9 cellular contexts compared by ENCODE assay signal in the genomic region with DNA sequence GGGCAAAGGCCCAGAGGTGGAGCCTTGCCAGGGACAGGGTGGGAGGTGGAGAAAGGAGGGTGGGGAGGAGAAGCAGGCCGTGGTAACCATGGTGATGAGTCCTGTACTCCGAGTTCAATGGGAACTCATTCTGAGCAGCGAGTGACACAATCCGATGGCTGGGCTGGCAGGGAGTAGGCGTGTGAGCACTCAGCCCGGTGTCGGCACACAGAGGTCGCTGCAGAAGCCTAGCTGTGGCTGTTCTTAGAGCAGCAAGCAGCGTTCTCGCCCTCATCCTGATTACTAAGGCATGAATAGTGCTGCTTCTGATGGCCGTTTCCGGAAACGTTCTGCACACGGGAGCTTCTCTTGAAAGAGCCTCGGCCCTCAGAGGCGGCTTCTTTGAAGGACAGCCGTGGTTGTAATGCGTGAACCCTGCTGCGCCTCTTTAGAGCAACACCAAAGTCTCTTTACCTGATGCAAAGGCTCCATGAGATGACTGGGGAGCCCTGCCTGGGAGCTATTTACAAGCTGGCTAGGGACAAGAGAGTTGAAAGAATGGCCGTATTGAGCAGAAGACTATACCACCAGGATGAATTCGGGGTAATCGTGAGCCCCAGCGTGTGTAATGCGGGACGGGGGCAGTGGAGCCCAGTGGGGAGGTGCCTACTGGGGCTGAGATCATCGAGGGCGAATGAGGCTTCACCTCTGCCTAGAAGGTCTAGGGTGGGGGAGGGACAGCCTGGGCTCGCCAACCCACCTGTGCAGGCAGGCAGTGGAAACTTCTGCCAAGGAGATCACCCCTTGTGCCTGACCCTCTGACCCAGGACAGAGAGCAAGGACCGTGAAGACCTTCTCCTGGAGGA.
DNase-seq lines count a peak whose midpoint lies in the region; ATAC-seq and TF ChIP-seq lines count a peak whose summit lies in the region.
"Had no signal": no experiment of that assay in that cellular context is flagged by ENCODE, and none has a peak within 500 bp of the region (broad histone marks: within the 10 kb centered on the region; RNA-seq: fewer than 3 reads in every experiment).

No MANE protein-coding gene starts in this region.

- H3K36me3 Mint-ChIP-seq in osteocyte (ENCODE audit: unreplicated experiment), result no peaks in the 10 kb centered on the region

- peak; percentile 32 for DNase-seq in NCI-H1694 (lab: John Stamatoyannopoulos, UW)
- no peak for DNase-seq in NCI-H1694 treated with DMSO at 0.1 percent for 48 hours (lab: John Stamatoyannopoulos, UW)
- peak; percentile 86 for DNase-seq in SW480 (ENCODE audit: low spot score)
- DNase-seq in stimulated activated CD4-positive, alpha-beta T cell treated with anti-CD3 and anti-CD28 coated beads, Interleukin-4, amount 100 ng/mL, for 24 hours, result peak; percentile 8
- DNase-seq in UCSD-AML1 (lab: John Stamatoyannopoulos, UW; ENCODE audit: unreplicated experiment), result no peak
- no peak for DNase-seq in osteocyte (ENCODE audit: extremely low spot score, unreplicated experiment)
- DNase-seq: left cardiac atrium had no signal

- ATAC-seq in HG03045 (IDR thresholded peaks at IDR 0.05; ENCODE audit: unreplicated experiment), result no peak

- peak overlapping the region; percentile 46 for H3K4me3 ChIP-seq in iPS-15b (ENCODE audit: low read depth, low read length)

- H3K27me3 Mint-ChIP-seq in osteocyte (ENCODE audit: unreplicated experiment), result peaks cover 40% of the 10 kb centered on the region

- H3K27ac Mint-ChIP-seq in osteocyte (ENCODE audit: unreplicated experiment), result no peak overlapping the region

- TF ChIP-seq CTCF in osteocyte (IDR thresholded peaks at IDR 0.05), result no peak

- H3K4me3 Mint-ChIP-seq in osteocyte (ENCODE audit: unreplicated experiment), result no peak overlapping the region

- no peaks in the 10 kb centered on the region for H3K4me1 Mint-ChIP-seq in osteocyte (ENCODE audit: unreplicated experiment)

- no peak overlapping the region for H3K9ac ChIP-seq in iPS-15b (ENCODE audit: low read depth, low read length)

- no peaks in the 10 kb centered on the region for H3K36me3 ChIP-seq in iPS-15b (ENCODE audit: control insufficient read depth, insufficient read depth, low read length)

- peaks cover 6% of the 10 kb centered on the region for H3K27me3 ChIP-seq in iPS-15b (ENCODE audit: control insufficient read depth, insufficient read depth, low read length)

- H3K9me3 ChIP-seq in iPS-15b (ENCODE audit: control insufficient read depth, insufficient read depth, low read length), result no peaks in the 10 kb centered on the region

- H3K9me3 Mint-ChIP-seq in osteocyte (ENCODE audit: unreplicated experiment), result no peaks in the 10 kb centered on the region

- peaks cover 10% of the 10 kb centered on the region for H3K4me1 ChIP-seq in iPS-15b (ENCODE audit: control insufficient read depth, insufficient read depth, low read length)

Comparison
In these comparisons a context has a peak if more than half of its experiments do, and no peak if none do; other contexts are left out.
1. DNase-seq: peak in NCI-H1694 (single experiment), SW480 (single experiment) and stimulated activated CD4-positive, alpha-beta T cell treated with anti-CD3 and anti-CD28 coated beads, Interleukin-4, amount 100 ng/mL, for 24 hours (single experiment); none in NCI-H1694 treated with DMSO at 0.1 percent for 48 hours (single experiment), UCSD-AML1 (single experiment) and osteocyte (single experiment).